In the genomic region with DNA sequence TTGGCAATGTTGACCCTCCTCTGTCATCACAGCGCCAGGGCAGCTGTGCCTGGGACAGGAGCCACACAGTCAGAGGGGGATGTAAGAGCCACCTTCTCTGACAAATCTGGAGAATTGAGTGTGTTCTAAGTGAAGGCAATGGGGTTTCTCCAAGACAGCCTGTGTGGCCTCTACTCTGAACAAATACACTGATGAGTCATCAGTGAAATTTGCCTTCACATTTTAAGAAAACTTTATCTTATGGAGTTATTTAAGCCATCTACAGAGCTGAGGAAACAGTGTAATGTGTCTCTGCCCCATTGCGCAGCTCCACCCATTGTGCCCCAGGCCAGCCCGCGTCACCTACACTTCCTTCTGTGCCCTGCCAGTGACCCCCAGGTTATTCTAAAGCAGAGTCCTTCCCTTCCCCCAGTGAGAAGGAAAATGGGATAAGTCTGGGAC, we compare ENCODE assay signal across 11 cellular contexts. TPM values are rescaled to one million over a fixed set of nuclear protein-coding genes. Genes with fewer than 3 reads are reported as not detected.
A peak's percentile ranks its signal among the peaks of the same experiment; 100 is the strongest.
DNase-seq lines count a peak whose midpoint lies in the region; FAIRE-seq and TF ChIP-seq lines count a peak whose summit lies in the region.
"Had no signal": no experiment of that assay in that cellular context is flagged by ENCODE, and none has a peak within 500 bp of the region (broad histone marks: within the 10 kb centered on the region; RNA-seq: fewer than 3 reads in every experiment).

No MANE protein-coding gene starts in this region.

- peak overlapping the region; percentile 29 to 75 (median 60) for H3K27ac ChIP-seq in esophagus squamous epithelium
- H3K27ac ChIP-seq in prostate gland, result no peak overlapping the region
- H3K27ac ChIP-seq: upper lobe of right lung had no signal

- H3K9me3 ChIP-seq in esophagus squamous epithelium (no peaks in the 10 kb centered on the region), prostate gland (no peaks in the 10 kb centered on the region)
- H3K9me3 ChIP-seq: upper lobe of right lung had no signal

- H3K36me3 ChIP-seq in esophagus squamous epithelium, result peaks cover 0 to 26% (median 0%) of the 10 kb centered on the region in 3 donors
- no peaks in the 10 kb centered on the region for H3K36me3 ChIP-seq in prostate gland
- H3K36me3 ChIP-seq: upper lobe of right lung had no signal

- peak; percentile 75 for DNase-seq in GM03348 (ENCODE audit: low spot score)
- DNase-seq in RCC 7860 (ENCODE audit: low spot score), result peak; percentile 15
- no peak for DNase-seq in esophagus squamous epithelium (lab: John Stamatoyannopoulos, UW)
- peak; percentile 2 for DNase-seq in prostate gland (ENCODE audit: low spot score)
- DNase-seq in NCI-H748 (lab: John Stamatoyannopoulos, UW; ENCODE audit: unreplicated experiment), result no peak
- DNase-seq in GM19240 (ENCODE audit: insufficient read length, low spot score), result no peak
- no peak for DNase-seq in activated T-cell treated with anti-CD3 and anti-CD28 coated beads, Interleukin-2, amount 50 U/mL, for 48 hours
- DNase-seq in T-helper 9 cell, result no peak
- DNase-seq: upper lobe of right lung had no signal

- 42 to 46% methylated on average over 4 of the region's 4 CpGs for WGBS in esophagus squamous epithelium, 2 donors
- 81% methylated on average over 4 of the region's 4 CpGs for WGBS in prostate gland

- H3K4me1 ChIP-seq in esophagus squamous epithelium (peaks cover 9 to 54% (median 26%) of the 10 kb centered on the region in 3 donors), prostate gland (replicated peaks) (no peaks in the 10 kb centered on the region)

- H3K4me3 ChIP-seq in esophagus squamous epithelium, result no peak overlapping the region
- H3K4me3 ChIP-seq in prostate gland, result no peak overlapping the region
- H3K4me3 ChIP-seq: GM23338, upper lobe of right lung had no signal

- intact Hi-C loops in esophagus squamous epithelium (cut with DNase I) (loop anchor here (10.0 kb wide), 1 partner anchor 587 kb away; no protein-coding TSS in a partner anchor), prostate gland (cut with DNase I) (loop anchor here (2.0 to 5.0 kb wide), 2 partner anchors 247 to 540 kb away; a partner anchor contains a TSS)

- H3K27me3 ChIP-seq in esophagus squamous epithelium (no peaks in the 10 kb centered on the region), prostate gland (replicated peaks; ENCODE audit: insufficient read depth) (no peaks in the 10 kb centered on the region)
- H3K27me3 ChIP-seq: upper lobe of right lung had no signal

- TF ChIP-seq CTCF in esophagus squamous epithelium (IDR thresholded peaks at IDR 0.05) (peak in 1 of 6 experiments; percentile 5), prostate gland (IDR thresholded peaks at IDR 0.05) (no peak)

- FAIRE-seq in RCC 7860 (lab: Jason Lieb, UNC), result no peak
- FAIRE-seq: GM12891 had no signal

- TF ChIP-seq POLR2A in esophagus squamous epithelium (IDR thresholded peaks at IDR 0.05) (no peak), prostate gland (IDR thresholded peaks at IDR 0.05) (no peak)

RNA-seq across cellular contexts. Expression of a gene that starts 21.6 kb away (rescaled TPM):
- 10 to 100 TPM in 1 of 4 donors, 1 to 10 TPM in 2, not detected in 1; 1.7 to 23.1 (median 2.8) TPM for total RNA-seq in esophagus squamous epithelium
- 10 to 100 TPM in 1 of 2 donors, 1 to 10 TPM in 1; 1.8 to 16.2 TPM for total RNA-seq in prostate gland

Comparison
In these comparisons a context has a peak if more than half of its experiments do, and no peak if none do; other contexts are left out.
1. DNase-seq: peak in GM03348 (single experiment), RCC 7860 (single experiment) and prostate gland (single experiment); none in esophagus squamous epithelium (single experiment), NCI-H748 (single experiment), GM19240 (single experiment), activated T-cell treated with anti-CD3 and anti-CD28 coated beads, Interleukin-2, amount 50 U/mL, for 48 hours (0 of 2) and T-helper 9 cell (single experiment).
2. H3K27ac ChIP-seq: peak in esophagus squamous epithelium (4 of 4); none in prostate gland (0 of 2).